1 cellular context compared by ENCODE assay signal in the genomic region with DNA sequence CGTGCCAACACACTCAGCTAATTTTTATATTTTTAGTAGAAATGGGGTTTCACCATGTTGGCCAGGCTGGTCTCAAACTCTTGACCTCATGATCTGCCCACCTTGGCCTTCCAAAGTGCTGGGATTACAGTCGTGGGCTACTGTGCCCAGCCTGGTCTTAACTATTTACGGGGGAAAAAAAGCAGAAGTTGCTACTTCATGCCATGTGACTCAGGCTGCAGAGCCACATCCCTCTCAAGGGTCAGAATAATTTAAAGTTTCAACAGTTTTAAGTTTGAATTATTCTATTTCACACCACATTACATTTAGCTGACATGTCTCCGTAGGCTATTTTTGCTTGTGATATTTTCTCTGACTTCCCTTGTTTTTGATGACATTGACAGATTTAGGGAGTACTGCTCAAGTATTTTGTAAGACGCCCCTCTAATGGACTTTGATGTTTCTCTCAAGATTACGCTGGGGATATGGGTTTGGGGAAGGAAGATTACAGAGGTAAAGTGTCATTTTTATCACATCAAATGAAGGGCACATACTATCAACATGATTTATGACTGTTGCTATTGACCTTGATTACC.
TF ChIP-seq lines count a peak whose summit lies in the region.

No MANE protein-coding gene starts in this region.

TF ChIP-seq in K562, 482 proteins besides CTCF, POLR2A, EP300 and RAD21 (continued from another document):
- TF ChIP-seq, protein P1, sequence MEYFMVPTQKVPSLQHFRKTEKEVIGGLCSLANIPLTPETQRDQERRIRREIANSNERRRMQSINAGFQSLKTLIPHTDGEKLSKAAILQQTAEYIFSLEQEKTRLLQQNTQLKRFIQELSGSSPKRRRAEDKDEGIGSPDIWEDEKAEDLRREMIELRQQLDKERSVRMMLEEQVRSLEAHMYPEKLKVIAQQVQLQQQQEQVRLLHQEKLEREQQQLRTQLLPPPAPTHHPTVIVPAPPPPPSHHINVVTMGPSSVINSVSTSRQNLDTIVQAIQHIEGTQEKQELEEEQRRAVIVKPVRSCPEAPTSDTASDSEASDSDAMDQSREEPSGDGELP (CRISPR knock-in tag; IDR thresholded peaks at IDR 0.05; ENCODE audit: borderline replicate concordance): no peak
- TF ChIP-seq TAF15 (IDR thresholded peaks at IDR 0.05; ENCODE audit: low read depth, low read length): no peak
